1 cellular context compared by ENCODE assay signal in the genomic region with DNA sequence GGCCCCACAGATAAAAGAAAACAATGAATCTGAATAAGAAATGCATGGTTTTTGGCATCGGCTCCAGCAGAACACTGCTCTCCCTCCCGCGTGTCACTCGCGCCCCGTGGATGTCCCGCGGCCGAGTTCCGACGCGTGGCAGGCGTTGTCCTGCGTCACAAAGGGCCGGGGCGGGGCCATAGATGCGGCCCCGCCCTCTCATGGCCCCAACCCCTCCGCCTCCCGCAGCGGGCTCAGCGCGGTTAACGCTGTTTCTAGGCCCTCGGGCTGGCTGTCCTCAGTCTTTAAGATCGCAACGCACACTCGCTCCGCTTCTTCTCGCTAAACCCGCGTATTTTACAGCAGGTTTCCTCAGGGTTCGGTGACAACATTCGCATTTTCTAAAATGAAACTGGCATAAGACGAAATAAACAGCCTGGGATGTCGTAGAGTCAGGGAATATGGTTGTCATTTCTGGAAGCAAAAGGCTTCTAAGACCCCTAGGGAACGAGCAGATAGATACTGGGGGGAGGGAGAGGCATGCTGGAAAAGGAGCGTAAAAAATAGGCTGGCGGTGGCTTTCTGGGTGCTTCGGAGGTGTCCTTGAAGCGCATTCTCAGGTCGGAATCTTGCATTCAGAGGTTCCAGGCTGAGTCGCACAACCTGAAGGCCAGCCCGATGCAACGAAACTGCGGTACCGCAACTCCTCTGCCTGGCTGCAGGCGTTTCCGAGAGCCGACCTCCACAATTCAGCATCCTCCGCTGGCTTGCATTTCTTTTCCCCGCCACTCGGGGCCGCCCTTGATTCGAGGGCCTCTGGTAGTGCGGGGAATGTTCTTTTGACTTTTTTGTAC.
TF ChIP-seq lines count a peak whose summit lies in the region.

A gene with protein sequence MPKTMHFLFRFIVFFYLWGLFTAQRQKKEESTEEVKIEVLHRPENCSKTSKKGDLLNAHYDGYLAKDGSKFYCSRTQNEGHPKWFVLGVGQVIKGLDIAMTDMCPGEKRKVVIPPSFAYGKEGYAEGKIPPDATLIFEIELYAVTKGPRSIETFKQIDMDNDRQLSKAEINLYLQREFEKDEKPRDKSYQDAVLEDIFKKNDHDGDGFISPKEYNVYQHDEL (minus strand): TSS at position 159 of the 833 bp plus-strand sequence. CDS start 101 bp downstream, at position 58.

TF ChIP-seq in HepG2, 621 proteins besides CTCF, POLR2A, EP300 and RAD21 (continued from another document and continues in another):
- TF ChIP-seq, protein P1, sequence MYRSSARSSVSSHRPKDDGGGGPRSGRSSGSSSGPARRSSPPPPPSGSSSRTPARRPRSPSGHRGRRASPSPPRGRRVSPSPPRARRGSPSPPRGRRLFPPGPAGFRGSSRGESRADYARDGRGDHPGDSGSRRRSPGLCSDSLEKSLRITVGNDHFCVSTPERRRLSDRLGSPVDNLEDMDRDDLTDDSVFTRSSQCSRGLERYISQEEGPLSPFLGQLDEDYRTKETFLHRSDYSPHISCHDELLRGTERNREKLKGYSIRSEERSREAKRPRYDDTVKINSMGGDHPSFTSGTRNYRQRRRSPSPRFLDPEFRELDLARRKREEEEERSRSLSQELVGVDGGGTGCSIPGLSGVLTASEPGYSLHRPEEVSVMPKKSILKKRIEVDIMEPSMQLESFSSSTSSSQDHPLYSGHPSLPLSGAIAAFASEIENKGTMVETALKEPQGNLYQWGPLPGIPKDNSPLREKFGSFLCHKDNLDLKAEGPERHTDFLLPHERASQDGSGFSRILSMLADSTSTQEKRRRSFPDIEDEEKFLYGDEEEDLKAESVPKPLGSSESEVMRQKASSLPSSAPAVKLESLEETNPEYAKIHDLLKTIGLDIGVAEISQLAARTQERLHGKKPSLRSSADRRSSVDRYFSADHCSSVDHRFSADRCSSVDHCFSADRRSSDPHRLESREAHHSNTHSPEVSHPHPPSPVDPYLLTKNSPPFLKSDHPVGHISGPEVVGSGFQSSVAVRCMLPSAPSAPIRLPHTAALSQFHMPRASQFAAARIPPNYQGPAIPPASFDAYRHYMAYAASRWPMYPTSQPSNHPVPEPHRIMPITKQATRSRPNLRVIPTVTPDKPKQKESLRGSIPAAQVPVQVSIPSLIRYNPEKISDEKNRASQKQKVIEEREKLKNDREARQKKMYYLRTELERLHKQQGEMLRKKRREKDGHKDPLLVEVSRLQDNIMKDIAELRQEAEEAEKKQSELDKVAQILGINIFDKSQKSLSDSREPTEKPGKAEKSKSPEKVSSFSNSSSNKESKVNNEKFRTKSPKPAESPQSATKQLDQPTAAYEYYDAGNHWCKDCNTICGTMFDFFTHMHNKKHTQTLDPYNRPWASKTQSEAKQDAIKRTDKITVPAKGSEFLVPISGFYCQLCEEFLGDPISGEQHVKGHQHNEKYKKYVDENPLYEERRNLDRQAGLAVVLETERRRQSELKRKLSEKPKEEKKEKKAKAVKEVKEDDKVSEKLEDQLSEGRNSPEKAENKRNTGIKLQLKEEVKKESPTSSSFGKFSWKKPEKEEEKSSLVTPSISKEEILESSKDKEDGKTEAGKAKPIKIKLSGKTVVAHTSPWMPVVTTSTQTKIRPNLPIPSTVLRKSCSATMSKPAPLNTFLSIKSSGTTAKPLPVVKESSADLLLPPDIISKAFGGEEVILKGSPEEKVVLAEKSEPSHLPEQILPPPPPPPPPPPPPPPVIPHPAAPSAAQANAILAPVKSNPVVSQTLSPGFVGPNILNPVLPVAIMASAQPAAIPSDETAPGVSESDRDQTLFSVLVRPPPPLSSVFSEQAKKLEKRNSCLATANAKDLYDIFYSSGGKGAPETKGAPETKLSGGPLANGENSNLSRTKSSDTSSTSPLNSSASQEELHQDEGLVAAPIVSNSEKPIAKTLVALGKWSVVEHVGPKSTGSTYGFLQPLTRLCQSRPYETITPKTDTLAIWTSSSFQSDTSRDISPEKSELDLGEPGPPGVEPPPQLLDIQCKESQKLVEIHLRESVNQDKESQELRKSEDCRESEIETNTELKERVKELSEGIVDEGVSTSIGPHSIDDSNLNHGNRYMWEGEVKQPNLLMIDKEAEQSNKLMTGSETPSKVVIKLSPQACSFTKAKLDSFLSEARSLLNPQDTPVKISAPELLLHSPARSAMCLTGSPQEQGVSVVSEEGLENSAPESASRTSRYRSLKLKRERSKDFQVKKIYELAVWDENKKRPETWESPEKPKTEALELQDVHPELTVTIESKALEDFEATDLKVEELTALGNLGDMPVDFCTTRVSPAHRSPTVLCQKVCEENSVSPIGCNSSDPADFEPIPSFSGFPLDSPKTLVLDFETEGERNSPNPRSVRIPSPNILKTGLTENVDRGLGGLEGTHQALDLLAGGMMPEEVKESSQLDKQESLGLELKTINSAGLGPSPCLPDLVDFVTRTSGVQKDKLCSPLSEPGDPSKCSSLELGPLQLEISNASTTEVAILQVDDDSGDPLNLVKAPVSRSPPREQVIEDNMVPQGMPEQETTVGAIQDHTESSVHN (CRISPR knock-in tag; IDR thresholded peaks at IDR 0.05), result peak; percentile 52; the same call in 1 of the 2 replicates
- TF ChIP-seq RORA (CRISPR knock-in tag; IDR thresholded peaks at IDR 0.05) (no peak), ZFP82 (CRISPR knock-in tag; IDR thresholded peaks at IDR 0.05; ENCODE audit: borderline replicate concordance) (peak; percentile 83; the same call in 1 of the 2 replicates), MAZ (IDR thresholded peaks at IDR 0.05; ENCODE audit: borderline replicate concordance, low read depth, low read length) (peak; percentile 80), MAZ (CRISPR knock-in tag; IDR thresholded peaks at IDR 0.05; ENCODE audit: low read depth) (peak; percentile 55; the same call in 1 of the 2 replicates), ZFYVE20 (CRISPR knock-in tag; IDR thresholded peaks at IDR 0.05; ENCODE audit: borderline replicate concordance, low read depth) (no peak), ZNF326 (CRISPR knock-in tag; IDR thresholded peaks at IDR 0.05; ENCODE audit: borderline replicate concordance) (no peak), ZNF570 (CRISPR knock-in tag; IDR thresholded peaks at IDR 0.05; ENCODE audit: borderline replicate concordance) (no peak), ZGPAT (CRISPR knock-in tag; IDR thresholded peaks at IDR 0.05) (peak; percentile 84), ZNF580 (CRISPR knock-in tag; IDR thresholded peaks at IDR 0.05; ENCODE audit: borderline replicate concordance, low read depth) (peak; percentile 38; the same call in 1 of the 2 replicates), ZNF432 (CRISPR knock-in tag; IDR thresholded peaks at IDR 0.05; ENCODE audit: borderline replicate concordance) (no peak), ZNF773 (CRISPR knock-in tag; IDR thresholded peaks at IDR 0.05; ENCODE audit: borderline replicate concordance) (no peak), EEA1 (CRISPR knock-in tag; IDR thresholded peaks at IDR 0.05; ENCODE audit: borderline replicate concordance) (0 out of 2 replicates have a peak, but pooled peaks have one; percentile 59), ZNF350 (CRISPR knock-in tag; IDR thresholded peaks at IDR 0.05; ENCODE audit: borderline replicate concordance, low read depth) (peak; percentile 93; the same call in 1 of the 2 replicates), PHF5A (CRISPR knock-in tag; IDR thresholded peaks at IDR 0.05; ENCODE audit: low read depth, unreplicated experiment) (peak; percentile 43), DMTF1 (CRISPR knock-in tag; IDR thresholded peaks at IDR 0.05) (no peak), DZIP1 (CRISPR knock-in tag; IDR thresholded peaks at IDR 0.05) (no peak; the same call in 1 of the 2 replicates), FOXC1 (CRISPR knock-in tag; IDR thresholded peaks at IDR 0.05; ENCODE audit: borderline replicate concordance) (no peak; the same call in 1 of the 2 replicates), SMARCE1 (IDR thresholded peaks at IDR 0.05; ENCODE audit: borderline replicate concordance) (no peak), NFYB (CRISPR knock-in tag; IDR thresholded peaks at IDR 0.05) (no peak), JDP2 (CRISPR knock-in tag; IDR thresholded peaks at IDR 0.05; ENCODE audit: borderline replicate concordance) (no peak), SUZ12 (IDR thresholded peaks at IDR 0.05; ENCODE audit: low read depth, low read length) (no peak), ZNF121 (CRISPR knock-in tag; IDR thresholded peaks at IDR 0.05) (no peak), ZKSCAN1 (IDR thresholded peaks at IDR 0.05; ENCODE audit: low read length) (no peak), HMGXB3 (CRISPR knock-in tag; IDR thresholded peaks at IDR 0.05; ENCODE audit: borderline replicate concordance) (no peak; the same call in 1 of the 2 replicates)
- TF ChIP-seq, protein P2, sequence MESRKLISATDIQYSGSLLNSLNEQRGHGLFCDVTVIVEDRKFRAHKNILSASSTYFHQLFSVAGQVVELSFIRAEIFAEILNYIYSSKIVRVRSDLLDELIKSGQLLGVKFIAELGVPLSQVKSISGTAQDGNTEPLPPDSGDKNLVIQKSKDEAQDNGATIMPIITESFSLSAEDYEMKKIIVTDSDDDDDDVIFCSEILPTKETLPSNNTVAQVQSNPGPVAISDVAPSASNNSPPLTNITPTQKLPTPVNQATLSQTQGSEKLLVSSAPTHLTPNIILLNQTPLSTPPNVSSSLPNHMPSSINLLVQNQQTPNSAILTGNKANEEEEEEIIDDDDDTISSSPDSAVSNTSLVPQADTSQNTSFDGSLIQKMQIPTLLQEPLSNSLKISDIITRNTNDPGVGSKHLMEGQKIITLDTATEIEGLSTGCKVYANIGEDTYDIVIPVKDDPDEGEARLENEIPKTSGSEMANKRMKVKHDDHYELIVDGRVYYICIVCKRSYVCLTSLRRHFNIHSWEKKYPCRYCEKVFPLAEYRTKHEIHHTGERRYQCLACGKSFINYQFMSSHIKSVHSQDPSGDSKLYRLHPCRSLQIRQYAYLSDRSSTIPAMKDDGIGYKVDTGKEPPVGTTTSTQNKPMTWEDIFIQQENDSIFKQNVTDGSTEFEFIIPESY (CRISPR knock-in tag; IDR thresholded peaks at IDR 0.05), result peak; percentile 61; the same call in 1 of the 2 replicates
